Comparison of ENCODE assay signal across 31 cellular contexts in the genomic region with DNA sequence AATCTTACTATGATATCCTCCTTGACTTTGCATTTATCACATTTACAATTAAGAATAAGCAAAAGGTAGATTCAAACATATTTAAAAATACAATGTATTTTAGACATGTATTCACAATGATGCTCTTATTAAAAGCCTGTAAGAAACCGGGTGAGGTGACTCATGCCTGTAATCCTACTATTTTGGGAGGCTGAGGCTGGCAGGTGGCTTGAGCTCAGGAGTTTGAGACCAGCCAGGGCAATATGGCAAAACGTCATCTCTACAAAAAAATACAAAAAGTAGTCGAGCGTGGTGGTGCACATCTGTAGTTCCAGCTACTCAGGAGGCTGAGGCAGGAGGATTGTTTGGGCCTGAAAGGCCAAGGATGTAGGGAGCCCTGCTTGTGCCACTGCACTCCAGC.
"Had no signal": no experiment of that assay in that cellular context is flagged by ENCODE, and none has a peak within 500 bp of the region (broad histone marks: within the 10 kb centered on the region; RNA-seq: fewer than 3 reads in every experiment).

No MANE protein-coding gene starts in this region.

- H3K9me3 ChIP-seq: adrenal gland, body of pancreas, breast epithelium had no signal

- DNase-seq: activated B cell treated with CpG ODN at 0.5 μM for 24 hours; activated CD4-positive, alpha-beta memory T cell treated with anti-CD3 and anti-CD28 coated beads for 36 hours; activated CD4-positive, alpha-beta T cell treated with anti-CD3 and anti-CD28 coated beads for 4 hours; activated CD4-positive, alpha-beta T cell treated with anti-CD3 and anti-CD28 coated beads, Interleukin-2, amount 10 ng/mL, durations not matched to agents 24 days and 14 days; activated CD4-positive, alpha-beta T cell treated with anti-CD3 and anti-CD28 coated beads, Interleukin-2, amount 50 U/mL, for 1 hour; activated CD4-positive, alpha-beta T cell treated with anti-CD3 and anti-CD28 coated beads, Interleukin-2, amount 50 U/mL, for 4 hours; activated CD4-positive, CD25-positive, alpha-beta regulatory T cell treated with anti-CD3 and anti-CD28 coated beads, Interleukin-2, amount 50 U/mL, for 72 hours; activated CD8-positive, alpha-beta memory T cell treated with anti-CD3 and anti-CD28 coated beads, Interleukin-2, amount 50 U/mL, for 4 hours; activated CD8-positive, alpha-beta T cell treated with anti-CD3 and anti-CD28 coated beads for 36 hours; activated effector memory CD4-positive, alpha-beta T cell treated with anti-CD3 and anti-CD28 coated beads, Interleukin-2, amount 50 U/mL, for 16 hours; activated gamma-delta T cell treated with Interleukin-2 at 50 U/mL for 16 hours; activated naive CD4-positive, alpha-beta T cell; activated naive CD4-positive, alpha-beta T cell treated with anti-CD3 and anti-CD28 coated beads for 36 hours; activated naive CD4-positive, alpha-beta T cell treated with anti-CD3 and anti-CD28 coated beads, Interleukin-2, amount 50 U/mL, for 16 hours; activated naive CD8-positive, alpha-beta T cell treated with anti-CD3 and anti-CD28 coated beads for 36 hours; activated T-cell treated with anti-CD3 and anti-CD28 coated beads for 4 hours; activated T-cell treated with anti-CD3 and anti-CD28 coated beads, Interleukin-2, amount 50 U/mL, for 1 hour; activated T-cell treated with anti-CD3 and anti-CD28 coated beads, Interleukin-2, amount 50 U/mL, for 4 hours; activated T-cell treated with anti-CD3 and anti-CD28 coated beads, Interleukin-2, amount 50 U/mL, for 72 hours; adrenal gland; amniotic stem cell; aorta; body of pancreas; brain microvascular endothelial cell; central memory CD4-positive, alpha-beta T cell; T-helper 2 cell; T-helper 9 cell had no signal

- H3K4me3 ChIP-seq: adrenal gland, body of pancreas, breast epithelium had no signal

- H3K36me3 ChIP-seq: adrenal gland, brain microvascular endothelial cell, breast epithelium had no signal

- H3K27me3 ChIP-seq: adrenal gland, body of pancreas, brain microvascular endothelial cell, breast epithelium had no signal

- H3K4me1 ChIP-seq: adrenal gland, body of pancreas, breast epithelium had no signal

- H3K27ac ChIP-seq: adrenal gland, body of pancreas, brain microvascular endothelial cell, breast epithelium, VCaP had no signal

- ATAC-seq: activated CD8-positive, alpha-beta T cell treated with anti-CD3 and anti-CD28 coated beads for 36 hours; activated naive CD4-positive, alpha-beta T cell treated with anti-CD3 and anti-CD28 coated beads, Interleukin-2, amount 50 U/mL, for 72 hours; activated T-cell treated with anti-CD3 and anti-CD28 coated beads, Interleukin-2, amount 50 U/mL, for 4 hours; activated T-cell treated with anti-CD3 and anti-CD28 coated beads, Interleukin-2, amount 50 U/mL, for 72 hours; activated T-helper 17 cell treated with anti-CD3 and anti-CD28 coated beads, Interleukin-2, amount 50 U/mL, for 72 hours; body of pancreas had no signal
